Comparison of ENCODE assay signal across 8 cellular contexts in the genomic region with DNA sequence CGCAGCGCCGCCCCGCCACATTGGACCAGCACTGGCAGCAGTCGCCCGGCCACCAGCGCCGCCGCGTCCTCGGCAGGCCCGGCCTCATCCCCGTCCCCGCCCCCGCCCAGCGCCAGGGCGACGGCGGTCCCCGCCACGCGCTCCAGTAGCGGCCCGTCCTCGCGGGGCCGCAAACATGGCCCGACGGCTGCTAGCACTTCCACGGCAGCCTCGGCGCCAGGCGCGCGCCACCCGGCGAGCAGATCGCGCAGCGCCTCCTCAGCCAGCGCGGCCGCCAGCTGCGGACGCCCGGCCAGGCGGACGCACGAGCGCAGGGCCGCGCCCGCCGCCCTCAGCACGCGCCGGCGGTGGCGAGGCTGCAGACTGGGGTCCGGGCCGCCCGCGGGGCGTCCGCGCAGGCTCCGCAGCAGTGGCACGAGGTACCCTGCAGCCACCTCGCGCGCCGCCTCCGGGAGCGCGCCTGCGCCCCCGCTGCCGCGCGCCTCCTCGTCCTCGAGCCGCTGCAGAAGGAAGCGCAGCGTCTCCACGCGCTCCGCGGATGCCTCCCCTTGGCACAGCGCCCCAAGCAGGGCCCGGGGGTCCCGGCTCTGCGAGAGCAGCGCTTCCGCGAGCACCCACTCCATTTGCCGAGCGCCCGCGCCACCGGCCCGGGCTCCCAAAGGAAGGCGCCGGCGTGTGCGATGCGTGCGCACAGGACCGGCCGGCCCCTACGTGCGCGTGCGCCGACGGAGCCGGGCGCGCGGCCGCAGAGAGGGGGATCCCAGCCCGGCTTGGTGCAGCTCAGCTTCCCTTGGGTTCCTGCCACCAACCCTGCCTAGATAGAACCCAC. TPM values are rescaled to one million over a fixed set of nuclear protein-coding genes. Genes with fewer than 3 reads are reported as not detected.
A peak's percentile ranks its signal among the peaks of the same experiment; 100 is the strongest.
DNase-seq lines count a peak whose midpoint lies in the region; ATAC-seq and TF ChIP-seq lines count a peak whose summit lies in the region.

A gene with protein sequence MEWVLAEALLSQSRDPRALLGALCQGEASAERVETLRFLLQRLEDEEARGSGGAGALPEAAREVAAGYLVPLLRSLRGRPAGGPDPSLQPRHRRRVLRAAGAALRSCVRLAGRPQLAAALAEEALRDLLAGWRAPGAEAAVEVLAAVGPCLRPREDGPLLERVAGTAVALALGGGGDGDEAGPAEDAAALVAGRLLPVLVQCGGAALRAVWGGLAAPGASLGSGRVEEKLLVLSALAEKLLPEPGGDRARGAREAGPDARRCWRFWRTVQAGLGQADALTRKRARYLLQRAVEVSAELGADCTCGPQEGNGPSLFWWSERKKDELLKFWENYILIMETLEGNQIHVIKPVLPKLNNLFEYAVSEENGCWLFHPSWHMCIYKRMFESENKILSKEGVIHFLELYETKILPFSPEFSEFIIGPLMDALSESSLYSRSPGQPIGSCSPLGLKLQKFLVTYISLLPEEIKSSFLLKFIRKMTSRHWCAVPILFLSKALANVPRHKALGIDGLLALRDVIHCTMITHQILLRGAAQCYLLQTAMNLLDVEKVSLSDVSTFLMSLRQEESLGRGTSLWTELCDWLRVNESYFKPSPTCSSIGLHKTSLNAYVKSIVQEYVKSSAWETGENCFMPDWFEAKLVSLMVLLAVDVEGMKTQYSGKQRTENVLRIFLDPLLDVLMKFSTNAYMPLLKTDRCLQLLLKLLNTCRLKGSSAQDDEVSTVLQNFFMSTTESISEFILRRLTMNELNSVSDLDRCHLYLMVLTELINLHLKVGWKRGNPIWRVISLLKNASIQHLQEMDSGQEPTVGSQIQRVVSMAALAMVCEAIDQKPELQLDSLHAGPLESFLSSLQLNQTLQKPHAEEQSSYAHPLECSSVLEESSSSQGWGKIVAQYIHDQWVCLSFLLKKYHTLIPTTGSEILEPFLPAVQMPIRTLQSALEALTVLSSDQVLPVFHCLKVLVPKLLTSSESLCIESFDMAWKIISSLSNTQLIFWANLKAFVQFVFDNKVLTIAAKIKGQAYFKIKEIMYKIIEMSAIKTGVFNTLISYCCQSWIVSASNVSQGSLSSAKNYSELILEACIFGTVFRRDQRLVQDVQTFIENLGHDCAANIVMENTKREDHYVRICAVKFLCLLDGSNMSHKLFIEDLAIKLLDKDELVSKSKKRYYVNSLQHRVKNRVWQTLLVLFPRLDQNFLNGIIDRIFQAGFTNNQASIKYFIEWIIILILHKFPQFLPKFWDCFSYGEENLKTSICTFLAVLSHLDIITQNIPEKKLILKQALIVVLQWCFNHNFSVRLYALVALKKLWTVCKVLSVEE (N-terminal part only) (minus strand): TSS at position 699 of the 829 bp plus-strand sequence. CDS start 76 bp downstream, at position 623.

- H3K9me3 Mint-ChIP-seq in CD4-positive, alpha-beta T cell: no peaks in the 10 kb centered on the region
- no peaks in the 10 kb centered on the region for H3K9me3 Mint-ChIP-seq in activated CD8-positive, alpha-beta T cell treated with anti-CD3 and anti-CD28 coated beads for 36 hours

- peak within 1 kb of the TSS; percentile 92 for H3K27ac Mint-ChIP-seq in CD4-positive, alpha-beta T cell
- H3K27ac Mint-ChIP-seq in activated CD8-positive, alpha-beta T cell treated with anti-CD3 and anti-CD28 coated beads for 36 hours: peak within 1 kb of the TSS; percentile 79

- intact Hi-C loops in CD4-positive, alpha-beta T cell (cut with DNase I, micrococcal nuclease): loop anchor here (5.0 to 10.0 kb wide), 3 partner anchors 104 to 1016 kb away; a partner anchor contains a TSS
- intact Hi-C loops in activated CD8-positive, alpha-beta T cell treated with anti-CD3 and anti-CD28 coated beads for 36 hours (cut with micrococcal nuclease): no loop called here

- H3K36me3 Mint-ChIP-seq in CD4-positive, alpha-beta T cell (ENCODE audit: low read depth): no peaks in the 10 kb centered on the region
- H3K36me3 Mint-ChIP-seq in activated CD8-positive, alpha-beta T cell treated with anti-CD3 and anti-CD28 coated beads for 36 hours (ENCODE audit: low read depth): peaks cover 17% of the 10 kb centered on the region

- peaks cover 44% of the 10 kb centered on the region for H3K4me1 Mint-ChIP-seq in CD4-positive, alpha-beta T cell (ENCODE audit: low read depth)
- H3K4me1 Mint-ChIP-seq in activated CD8-positive, alpha-beta T cell treated with anti-CD3 and anti-CD28 coated beads for 36 hours (ENCODE audit: low read depth): peaks cover 49% of the 10 kb centered on the region

- no peaks in the 10 kb centered on the region for H3K9me3 ChIP-seq in CD4-positive, alpha-beta T cell (ENCODE audit: control insufficient read depth, low read length)

- peak; percentile 46 to 79 (median 65) for DNase-seq in CD4-positive, alpha-beta T cell
- peak; percentile 40 for DNase-seq in NCI-H748 treated with DMSO at 0.1 percent for 48 hours (lab: John Stamatoyannopoulos, UW)
- DNase-seq in activated CD8-positive, alpha-beta T cell treated with anti-CD3 and anti-CD28 coated beads for 36 hours: peak; percentile 79
- DNase-seq in effector CD4-positive, alpha-beta T cell: peak; percentile 47
- DNase-seq in medulla oblongata (ENCODE audit: extremely low spot score): peak; percentile 65
- DNase-seq in stimulated activated CD8-positive, alpha-beta memory T cell treated with anti-CD3 and anti-CD28 coated beads, Interleukin-12 subunit alpha, Interleukin-12 subunit beta, amount 100 ng/mL, for 1 hour (ENCODE audit: low read depth): peak; percentile 48

- ATAC-seq in CD4-positive, alpha-beta T cell (ENCODE audit: poor library complexity): peak; percentile 69
- ATAC-seq in GM19351 (IDR thresholded peaks at IDR 0.05; ENCODE audit: unreplicated experiment) (peak; percentile 65), HG03469 (IDR thresholded peaks at IDR 0.05; ENCODE audit: unreplicated experiment) (peak; percentile 46)
- peak; percentile 83 for ATAC-seq in activated CD8-positive, alpha-beta T cell treated with anti-CD3 and anti-CD28 coated beads for 36 hours

- peak within 1 kb of the TSS; percentile 90 for H3K4me3 Mint-ChIP-seq in CD4-positive, alpha-beta T cell
- H3K4me3 Mint-ChIP-seq in activated CD8-positive, alpha-beta T cell treated with anti-CD3 and anti-CD28 coated beads for 36 hours: peak within 1 kb of the TSS; percentile 88

- peak within 1 kb of the TSS; percentile 50 for H3K27ac ChIP-seq in CD4-positive, alpha-beta T cell (ENCODE audit: low read depth, low read length)

- no peaks in the 10 kb centered on the region for H3K27me3 Mint-ChIP-seq in CD4-positive, alpha-beta T cell
- peaks cover 10% of the 10 kb centered on the region for H3K27me3 Mint-ChIP-seq in activated CD8-positive, alpha-beta T cell treated with anti-CD3 and anti-CD28 coated beads for 36 hours

- POLR2A ChIA-PET in CD4-positive, alpha-beta T cell (lab: Charles Lee): interaction anchor here (0.8 to 3.2 kb wide), 20 partner anchors 8 to 1026 kb away, joined by 3 to 43 read pairs (median 6); a partner anchor contains a TSS
- POLR2A ChIA-PET in activated CD8-positive, alpha-beta T cell treated with anti-CD3 and anti-CD28 coated beads for 36 hours (lab: Charles Lee): interaction anchor here (0.6 to 2.0 kb wide), 10 partner anchors 8 to 1423 kb away, joined by 3 to 12 read pairs (median 4); a partner anchor contains a TSS

- H3K27me3 ChIP-seq in CD4-positive, alpha-beta T cell (ENCODE audit: control insufficient read depth, insufficient read depth, low read length): no peaks in the 10 kb centered on the region

- CTCF ChIA-PET in CD4-positive, alpha-beta T cell (lab: Charles Lee): interaction anchor here (0.7 to 2.0 kb wide), 6 partner anchors 8 to 605 kb away, joined by 3 to 8 read pairs (median 3); no protein-coding TSS in a partner anchor
- CTCF ChIA-PET in activated CD8-positive, alpha-beta T cell treated with anti-CD3 and anti-CD28 coated beads for 36 hours (lab: Charles Lee): interaction anchor here (0.6 to 2.0 kb wide), 4 partner anchors 9 to 59 kb away, joined by 3 to 11 read pairs (median 3); no protein-coding TSS in a partner anchor

- TF ChIP-seq CTCF in CD4-positive, alpha-beta T cell (IDR thresholded peaks at IDR 0.05): no peak
- TF ChIP-seq CTCF in activated CD8-positive, alpha-beta T cell treated with anti-CD3 and anti-CD28 coated beads for 36 hours (IDR thresholded peaks at IDR 0.05): no peak

RNA-seq across cellular contexts. Expression of the gene that starts here (rescaled TPM):
- 10 to 100 TPM; 38.4 to 40.9 TPM for total RNA-seq in CD4-positive, alpha-beta T cell
- 10 to 100 TPM; 53.9 to 61.3 TPM for total RNA-seq in activated CD8-positive, alpha-beta T cell treated with anti-CD3 and anti-CD28 coated beads for 36 hours

Comparison
In these comparisons a context has a peak if more than half of its experiments do, and no peak if none do; other contexts are left out.
1. Peak in every context shown above with its lines: DNase-seq, ATAC-seq and H3K27ac ChIP-seq.